1 cellular context compared by ENCODE assay signal in the genomic region with DNA sequence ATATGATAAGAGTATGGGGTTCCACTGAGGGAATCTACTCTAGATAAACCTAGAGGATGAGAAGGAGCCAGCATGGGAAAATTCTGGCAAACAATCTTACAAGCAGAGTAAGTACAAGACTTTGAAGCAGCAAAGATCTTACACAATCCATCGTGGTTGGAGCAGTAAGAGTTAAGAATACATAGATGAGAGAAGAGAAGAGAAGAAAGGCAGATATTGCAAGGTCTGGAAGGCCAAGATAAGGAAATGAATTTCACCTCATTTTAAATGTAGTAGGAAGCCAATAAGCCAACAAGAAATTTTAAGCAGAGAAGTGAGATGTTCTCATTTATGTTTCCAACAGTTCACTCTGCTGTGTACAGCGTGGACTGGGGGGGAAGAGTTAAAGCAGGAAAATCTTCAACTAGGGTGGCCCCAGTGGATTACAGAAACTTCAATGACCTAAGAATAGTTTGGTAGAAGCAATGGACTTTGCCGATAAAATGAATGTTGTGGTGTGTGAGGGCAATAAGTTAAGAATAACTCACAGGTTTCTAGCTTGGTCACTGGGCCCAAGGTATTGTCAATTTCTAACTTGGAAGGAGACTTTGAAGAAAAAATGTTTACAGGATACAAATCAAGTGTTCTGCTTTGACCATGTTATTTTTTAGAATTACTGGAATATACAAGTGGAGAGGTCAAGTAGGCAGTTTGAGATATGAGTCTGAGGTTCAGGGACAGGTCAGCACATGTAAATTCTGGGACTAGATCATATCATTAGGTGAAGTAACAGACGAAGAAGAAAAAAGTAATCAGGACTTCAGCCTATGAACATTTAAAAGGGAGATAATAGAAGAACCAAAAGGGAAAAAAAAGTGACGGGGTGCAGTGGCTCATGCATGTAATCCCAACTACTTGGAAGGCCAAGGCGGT.
TF ChIP-seq lines count a peak whose summit lies in the region.

No MANE protein-coding gene starts in this region.

TF ChIP-seq in K562, 482 proteins besides CTCF, POLR2A, EP300 and RAD21 (continued from another document and continues in another):
- TF ChIP-seq CGGBP1 (CRISPR knock-in tag; IDR thresholded peaks at IDR 0.05) (no peak), YBX1 (IDR thresholded peaks at IDR 0.05) (no peak), MEIS2 (IDR thresholded peaks at IDR 0.05; ENCODE audit: partially characterized antibody) (peak; percentile 37), MGA (IDR thresholded peaks at IDR 0.05) (no peak; the same call in none of the 2 replicates), CHD1 (IDR thresholded peaks at IDR 0.05; ENCODE audit: low read length) (no peak), ZNF253 (CRISPR knock-in tag; conservative IDR thresholded peaks at IDR 0.05) (no peak), ZBTB49 (CRISPR knock-in tag; IDR thresholded peaks at IDR 0.05; ENCODE audit: borderline replicate concordance) (no peak), NR2C1 (IDR thresholded peaks at IDR 0.05) (peak; percentile 31; the same call in 1 of the 2 replicates), NR2C1 (tag; IDR thresholded peaks at IDR 0.05) (peak; percentile 48), GABPB1 (CRISPR knock-in tag; IDR thresholded peaks at IDR 0.05) (no peak), ZNF311 (CRISPR knock-in tag; IDR thresholded peaks at IDR 0.05) (no peak), NCOR1 (IDR thresholded peaks at IDR 0.05) (peak; percentile 87), SMARCB1 (IDR thresholded peaks at IDR 0.05; ENCODE audit: insufficient read length, low read depth) (no peak), MYBL2 (IDR thresholded peaks at IDR 0.05; ENCODE audit: low read depth) (peak; percentile 71), MYBL2 (CRISPR knock-in tag; IDR thresholded peaks at IDR 0.05; ENCODE audit: borderline replicate concordance) (no peak), SUPT5H (IDR thresholded peaks at IDR 0.05) (no peak), POLR3G (IDR thresholded peaks at IDR 0.05; ENCODE audit: extremely low read depth, insufficient read length, insufficient replicate concordance) (no peak), EGR1 (conservative IDR thresholded peaks at IDR 0.05) (no peak), SMARCA5 (IDR thresholded peaks at IDR 0.05) (no peak), ESRRA (IDR thresholded peaks at IDR 0.05; ENCODE audit: borderline replicate concordance, low read depth) (no peak; the same call in 1 of the 2 replicates), PHB (CRISPR knock-in tag; IDR thresholded peaks at IDR 0.05) (no peak), EZH2 (IDR thresholded peaks at IDR 0.05; ENCODE audit: borderline replicate concordance, low read depth, low read length) (no peak), ZNF24 (IDR thresholded peaks at IDR 0.05) (0 out of 2 replicates have a peak, but pooled peaks have one; percentile 16), U2AF1 (optimal IDR thresholded peaks at IDR 0.05; ENCODE audit: low read depth, low read length) (no peak), RUNX1 (IDR thresholded peaks at IDR 0.05; ENCODE audit: low read depth) (no peak), SMAD1 (IDR thresholded peaks at IDR 0.05; ENCODE audit: low read depth, low read length, partially characterized antibody) (no peak), MCM5 (IDR thresholded peaks at IDR 0.05; ENCODE audit: low read depth) (no peak), HNRNPK (IDR thresholded peaks at IDR 0.05; ENCODE audit: low read depth, low read length, poor library complexity, severe bottlenecking) (no peak), ZNF586 (CRISPR knock-in tag; conservative IDR thresholded peaks at IDR 0.05) (no peak), THRA (IDR thresholded peaks at IDR 0.05) (no peak)
- TF ChIP-seq, protein P1, sequence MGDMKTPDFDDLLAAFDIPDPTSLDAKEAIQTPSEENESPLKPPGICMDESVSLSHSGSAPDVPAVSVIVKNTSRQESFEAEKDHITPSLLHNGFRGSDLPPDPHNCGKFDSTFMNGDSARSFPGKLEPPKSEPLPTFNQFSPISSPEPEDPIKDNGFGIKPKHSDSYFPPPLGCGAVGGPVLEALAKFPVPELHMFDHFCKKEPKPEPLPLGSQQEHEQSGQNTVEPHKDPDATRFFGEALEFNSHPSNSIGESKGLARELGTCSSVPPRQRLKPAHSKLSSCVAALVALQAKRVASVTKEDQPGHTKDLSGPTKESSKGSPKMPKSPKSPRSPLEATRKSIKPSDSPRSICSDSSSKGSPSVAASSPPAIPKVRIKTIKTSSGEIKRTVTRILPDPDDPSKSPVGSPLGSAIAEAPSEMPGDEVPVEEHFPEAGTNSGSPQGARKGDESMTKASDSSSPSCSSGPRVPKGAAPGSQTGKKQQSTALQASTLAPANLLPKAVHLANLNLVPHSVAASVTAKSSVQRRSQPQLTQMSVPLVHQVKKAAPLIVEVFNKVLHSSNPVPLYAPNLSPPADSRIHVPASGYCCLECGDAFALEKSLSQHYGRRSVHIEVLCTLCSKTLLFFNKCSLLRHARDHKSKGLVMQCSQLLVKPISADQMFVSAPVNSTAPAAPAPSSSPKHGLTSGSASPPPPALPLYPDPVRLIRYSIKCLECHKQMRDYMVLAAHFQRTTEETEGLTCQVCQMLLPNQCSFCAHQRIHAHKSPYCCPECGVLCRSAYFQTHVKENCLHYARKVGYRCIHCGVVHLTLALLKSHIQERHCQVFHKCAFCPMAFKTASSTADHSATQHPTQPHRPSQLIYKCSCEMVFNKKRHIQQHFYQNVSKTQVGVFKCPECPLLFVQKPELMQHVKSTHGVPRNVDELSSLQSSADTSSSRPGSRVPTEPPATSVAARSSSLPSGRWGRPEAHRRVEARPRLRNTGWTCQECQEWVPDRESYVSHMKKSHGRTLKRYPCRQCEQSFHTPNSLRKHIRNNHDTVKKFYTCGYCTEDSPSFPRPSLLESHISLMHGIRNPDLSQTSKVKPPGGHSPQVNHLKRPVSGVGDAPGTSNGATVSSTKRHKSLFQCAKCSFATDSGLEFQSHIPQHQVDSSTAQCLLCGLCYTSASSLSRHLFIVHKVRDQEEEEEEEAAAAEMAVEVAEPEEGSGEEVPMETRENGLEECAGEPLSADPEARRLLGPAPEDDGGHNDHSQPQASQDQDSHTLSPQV (IDR thresholded peaks at IDR 0.05): 0 out of 2 replicates have a peak, but pooled peaks have one; percentile 41
- TF ChIP-seq, protein P2, sequence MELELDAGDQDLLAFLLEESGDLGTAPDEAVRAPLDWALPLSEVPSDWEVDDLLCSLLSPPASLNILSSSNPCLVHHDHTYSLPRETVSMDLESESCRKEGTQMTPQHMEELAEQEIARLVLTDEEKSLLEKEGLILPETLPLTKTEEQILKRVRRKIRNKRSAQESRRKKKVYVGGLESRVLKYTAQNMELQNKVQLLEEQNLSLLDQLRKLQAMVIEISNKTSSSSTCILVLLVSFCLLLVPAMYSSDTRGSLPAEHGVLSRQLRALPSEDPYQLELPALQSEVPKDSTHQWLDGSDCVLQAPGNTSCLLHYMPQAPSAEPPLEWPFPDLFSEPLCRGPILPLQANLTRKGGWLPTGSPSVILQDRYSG (tag; conservative IDR thresholded peaks at IDR 0.05; ENCODE audit: low read depth): no peak
